18 cellular contexts compared by ENCODE assay signal in the genomic region with DNA sequence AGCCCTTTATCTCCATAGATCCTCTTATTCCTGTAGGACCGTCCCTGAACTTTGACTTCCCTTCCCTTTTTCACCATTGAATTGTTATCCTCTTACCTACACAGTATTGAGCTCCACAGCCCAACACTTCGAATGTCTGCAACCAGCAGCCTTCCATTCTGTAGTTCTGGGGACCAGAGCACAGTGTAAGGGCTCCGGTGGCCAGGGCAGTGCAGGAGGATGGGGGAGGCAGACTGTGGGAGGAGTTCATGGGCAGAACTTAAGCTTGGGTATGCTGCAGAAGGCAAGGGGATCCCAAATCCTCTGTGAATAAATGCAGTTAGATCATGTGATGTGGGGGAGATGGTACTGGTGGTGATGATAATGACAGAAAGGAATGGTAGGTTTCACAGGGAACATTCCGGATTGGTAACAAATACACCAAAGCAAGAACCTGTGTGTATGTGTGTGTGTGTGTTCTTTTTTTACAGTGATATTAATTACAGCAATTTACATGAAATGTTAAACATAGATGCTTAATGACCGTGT. TPM values are rescaled to one million over a fixed set of nuclear protein-coding genes. Genes with fewer than 3 reads are reported as not detected.
DNase-seq lines count a peak whose midpoint lies in the region; FAIRE-seq and TF ChIP-seq lines count a peak whose summit lies in the region.
"Had no signal": no experiment of that assay in that cellular context is flagged by ENCODE, and none has a peak within 500 bp of the region (broad histone marks: within the 10 kb centered on the region; RNA-seq: fewer than 3 reads in every experiment).

No MANE protein-coding gene starts in this region.

- no peak overlapping the region for H3K9ac ChIP-seq in H1 (replicated peaks in 1 of 4; ENCODE audit: extremely low read depth in 1 of 4, low read depth in 3 of 4, low read length in 3 of 4)
- H3K9ac ChIP-seq in mesenchymal stem cell (ENCODE audit: low read length): no peak overlapping the region
- H3K9ac ChIP-seq: BLaER1 treated with 17β-estradiol and CSF1 and Interleukin-3, amounts not matched to agents 10 nM and 100 nM had no signal

- in situ Hi-C loops in brain microvascular endothelial cell (cut with HindIII; ENCODE audit: low pct_ligation_motif_present, low sequenced_read_pairs): no loop called here

- H3K4me3 ChIP-seq in HEK293 (ENCODE audit: low read depth, low read length) (no peak overlapping the region), H1 (ENCODE audit: extremely low read depth in 1 of 4, insufficient read depth in 2 of 4, low read depth in 3 of 4, low read length in 4 of 4) (no peak overlapping the region), mesenchymal stem cell (ENCODE audit: insufficient read depth in 1 of 2, low read depth in 1 of 2, low read length in 2 of 2) (no peak overlapping the region), brain microvascular endothelial cell (ENCODE audit: low read depth, low read length) (no peak overlapping the region)
- H3K4me3 ChIP-seq: BLaER1 treated with 17β-estradiol and CSF1 and Interleukin-3, amounts not matched to agents 10 nM and 100 nM; MG63; PC-9; SJCRH30 had no signal

- peak; percentile 32 for FAIRE-seq in H1 (lab: Jason Lieb, UNC)

- H2BK12ac ChIP-seq in H1 (ENCODE audit: low read depth, low read length) (no peak overlapping the region), mesenchymal stem cell (ENCODE audit: low read length in 2 of 2) (peak overlapping the region in 1 of 2 experiments; percentile 29)

- no peak overlapping the region for H3K56ac ChIP-seq in H1 (replicated peaks; ENCODE audit: insufficient read length, low read depth, low read length)

- H2BK20ac ChIP-seq in H1 (ENCODE audit: low read length): no peak overlapping the region

- CTCF ChIA-PET in HEK293 (lab: Yijun Ruan, JAX): interaction anchor here (1.2 kb wide), 1 partner anchor 37 kb away, joined by 4 read pairs; no protein-coding TSS in a partner anchor
- CTCF ChIA-PET in H1 (lab: Charles Lee; ENCODE audit: partially characterized antibody): interaction anchor here (1.0 to 1.4 kb wide), 4 partner anchors 17 to 36 kb away, joined by 3 to 4 read pairs (median 4); no protein-coding TSS in a partner anchor
- CTCF ChIA-PET in HEK293T (lab: Yijun Ruan, JAX): interaction anchor here (0.6 to 2.5 kb wide), 4 partner anchors 10 to 168 kb away, joined by 3 to 7 read pairs (median 3); no protein-coding TSS in a partner anchor

- H2BK5ac ChIP-seq in H1 (ENCODE audit: low read depth, low read length): no peak overlapping the region
- H2BK5ac ChIP-seq in mesenchymal stem cell (ENCODE audit: low read depth, low read length, poor library complexity, severe bottlenecking): no peak overlapping the region

- H3K14ac ChIP-seq in H1 (ENCODE audit: insufficient read length): peak overlapping the region; percentile 9
- H3K14ac ChIP-seq in mesenchymal stem cell (ENCODE audit: low read length in 2 of 2): no peak overlapping the region

- H2AK5ac ChIP-seq in H1 (ENCODE audit: low read depth, low read length): no peak overlapping the region
- no peak overlapping the region for H2AK5ac ChIP-seq in mesenchymal stem cell (ENCODE audit: low read length, severe bottlenecking)

- H3K4me2 ChIP-seq in H1 (ENCODE audit: insufficient read depth in 1 of 2, low read depth in 2 of 2, low read length in 2 of 2) (no peak overlapping the region), mesenchymal stem cell (ENCODE audit: low read length, poor library complexity, severe bottlenecking) (no peak overlapping the region)
- H3K4me2 ChIP-seq: BLaER1 treated with 17β-estradiol and CSF1 and Interleukin-3, amounts not matched to agents 10 nM and 100 nM; PC-9 had no signal

- H3K4ac ChIP-seq in H1 (replicated peaks; ENCODE audit: insufficient read length, low read depth, low read length): no peak overlapping the region
- no peak overlapping the region for H3K4ac ChIP-seq in mesenchymal stem cell (ENCODE audit: low read depth in 1 of 2, low read length in 2 of 2)

- H3K27ac ChIP-seq in HEK293 (ENCODE audit: extremely low read depth, low read depth, low read length) (no peak overlapping the region), H1 (ENCODE audit: low read depth, low read length) (no peak overlapping the region), mesenchymal stem cell (ENCODE audit: low read length, poor library complexity, severe bottlenecking) (no peak overlapping the region), brain microvascular endothelial cell (no peak overlapping the region)
- H3K27ac ChIP-seq: BLaER1 treated with 17β-estradiol and CSF1 and Interleukin-3, amounts not matched to agents 10 nM and 100 nM; PC-9; SJCRH30 had no signal

- H3K36me3 ChIP-seq in HEK293 (ENCODE audit: control insufficient read depth in 2 of 2, insufficient read depth in 1 of 2, low read length in 2 of 2) (no peaks in the 10 kb centered on the region), H1 (ENCODE audit: control insufficient read depth in 2 of 4, insufficient read depth in 4 of 4, low read length in 3 of 4) (no peaks in the 10 kb centered on the region), mesenchymal stem cell (ENCODE audit: control insufficient read depth in 1 of 2, insufficient read depth in 2 of 2, low read depth in 1 of 2, low read length in 2 of 2) (no peaks in the 10 kb centered on the region), brain microvascular endothelial cell (replicated peaks) (no peaks in the 10 kb centered on the region)
- H3K36me3 ChIP-seq: BLaER1 treated with 17β-estradiol and CSF1 and Interleukin-3, amounts not matched to agents 10 nM and 100 nM; MG63; SJCRH30 had no signal

- H2BK120ac ChIP-seq in H1 (replicated peaks; ENCODE audit: low read depth, low read length) (no peak overlapping the region), mesenchymal stem cell (ENCODE audit: low read depth, low read length) (no peak overlapping the region)

- H3K79me2 ChIP-seq in H1 (ENCODE audit: control insufficient read depth in 1 of 2, insufficient read depth in 2 of 2, low read length in 2 of 2): no peaks in the 10 kb centered on the region

- peaks cover 0 to 3% (median 0%) of the 10 kb centered on the region in 4 experiments; a peak in 3 of 7 replicates for H3K27me3 ChIP-seq in H1 (replicated peaks in 1 of 4; ENCODE audit: control insufficient read depth in 3 of 4, extremely low read depth in 1 of 4, insufficient read depth in 3 of 4, low read length in 3 of 4)
- peaks cover 0 to 6% of the 10 kb centered on the region in 2 experiments for H3K27me3 ChIP-seq in mesenchymal stem cell (ENCODE audit: control insufficient read depth in 1 of 2, insufficient read depth in 1 of 2, low read length in 2 of 2)
- H3K27me3 ChIP-seq in brain microvascular endothelial cell (replicated peaks): no peaks in the 10 kb centered on the region
- H3K27me3 ChIP-seq: BLaER1 treated with 17β-estradiol and CSF1 and Interleukin-3, amounts not matched to agents 10 nM and 100 nM; MG63; SJCRH30 had no signal

- H3K9me3 ChIP-seq in HEK293 (ENCODE audit: control insufficient read depth, insufficient read depth, low read depth, low read length) (no peaks in the 10 kb centered on the region), H1 (ENCODE audit: insufficient read depth in 2 of 2, low read depth in 1 of 2, low read length in 1 of 2) (no peaks in the 10 kb centered on the region), mesenchymal stem cell (ENCODE audit: control insufficient read depth, low read length) (no peaks in the 10 kb centered on the region)
- H3K9me3 ChIP-seq: BLaER1 treated with 17β-estradiol and CSF1 and Interleukin-3, amounts not matched to agents 10 nM and 100 nM; MG63; SJCRH30 had no signal

- DNase-seq in H1 (ENCODE audit: low read depth in 1 of 2, low spot score in 2 of 2) (no peak), mesenchymal stem cell (peak; percentile 8), posterior vena cava (ENCODE audit: low spot score) (peak; percentile 5), brain microvascular endothelial cell (no peak), GOT3 (lab: John Stamatoyannopoulos, UW) (no peak), HEK293T (ENCODE audit: extremely low spot score) (no peak), DMS153 treated with DMSO at 0.1 percent for 48 hours (lab: John Stamatoyannopoulos, UW; ENCODE audit: unreplicated experiment) (no peak)
- DNase-seq: HCEC 1CT, Karpas-422, MG63, NCI-H1092, NCI-H2081, NCI-H510A treated with DMSO at 0.1 percent for 48 hours, NCI-H82, PC-9, SJCRH30 had no signal

- TF ChIP-seq CTCF in HEK293 (tag by site-specific recombination; IDR thresholded peaks at IDR 0.05) (no peak), H1 (IDR thresholded peaks at IDR 0.05; ENCODE audit: control extremely low read depth in 1 of 3, insufficient read depth in 1 of 3, low read depth in 1 of 3, low read length in 3 of 3) (no peak), brain microvascular endothelial cell (IDR thresholded peaks at IDR 0.05; ENCODE audit: low read depth, low read length, missing control alignments) (no peak)

- H4K8ac ChIP-seq in H1 (ENCODE audit: extremely low read depth, insufficient read depth, low read length) (no peak overlapping the region), mesenchymal stem cell (ENCODE audit: low read length) (peak overlapping the region; percentile 69)

- H4K20me1 ChIP-seq in H1 (replicated peaks in 1 of 2; ENCODE audit: control insufficient read depth in 1 of 2, insufficient read depth in 2 of 2, low read length in 2 of 2): no peaks in the 10 kb centered on the region
- H4K20me1 ChIP-seq: BLaER1 treated with 17β-estradiol and CSF1 and Interleukin-3, amounts not matched to agents 10 nM and 100 nM had no signal

- H3K23me2 ChIP-seq in H1 (ENCODE audit: low read depth, low read length): no peaks in the 10 kb centered on the region

- POLR2A ChIA-PET in HEK293 (lab: Yijun Ruan, JAX): interaction anchor here (2.7 kb wide), 1 partner anchor 25 kb away, joined by 9 read pairs; a partner anchor contains a TSS
- POLR2A ChIA-PET in H1 (lab: Charles Lee; ENCODE audit: partially characterized antibody): interaction anchor here (0.9 to 1.4 kb wide), 2 partner anchors 27 to 33 kb away, joined by 3 read pairs; a partner anchor contains a TSS
- POLR2A ChIA-PET in HEK293T (lab: Yijun Ruan, JAX): no interaction called here

- H3K23ac ChIP-seq in H1 (ENCODE audit: insufficient read length) (no peak overlapping the region), mesenchymal stem cell (ENCODE audit: low read length in 2 of 2) (no peak overlapping the region)

- no peak for TF ChIP-seq RAD21 in H1 (IDR thresholded peaks at IDR 0.05 in 1 of 2, conservative IDR thresholded peaks at IDR 0.05 in 1 of 2; ENCODE audit: low read depth in 2 of 2, low read length in 2 of 2)

- intact Hi-C loops in posterior vena cava (cut with DNase I): no loop called here

- H3K79me1 ChIP-seq in H1 (ENCODE audit: low read depth, low read length): no peaks in the 10 kb centered on the region
- H3K79me1 ChIP-seq in mesenchymal stem cell (replicated peaks; ENCODE audit: low read length, poor library complexity, severe bottlenecking): no peaks in the 10 kb centered on the region

- TF ChIP-seq POLR2A in H1 (IDR thresholded peaks at IDR 0.05; ENCODE audit: control extremely low read depth in 1 of 2, low read depth in 2 of 2, low read length in 2 of 2): no peak

- WGBS in H1 (ENCODE audit: extremely low coverage in 1 of 2, insufficient coverage in 1 of 2, insufficient read length in 1 of 2, insufficient replicate concordance in 2 of 2, low coverage in 1 of 2, low lambda C conversion rate in 2 of 2, missing lambda C conversion rate in 1 of 2), 2 experiments: 83% methylated on average over 5 of the region's 5 CpGs; no CpG with 5 or more reads in 1 of the 2 experiments
- WGBS in mesenchymal stem cell: 73% methylated on average over 4 of the region's 5 CpGs

- H4K91ac ChIP-seq in H1 (replicated peaks; ENCODE audit: insufficient read length, low read length) (no peak overlapping the region), mesenchymal stem cell (ENCODE audit: low read length) (no peak overlapping the region)

- H2AFZ ChIP-seq in H1 (ENCODE audit: low read length) (no peak overlapping the region), mesenchymal stem cell (ENCODE audit: low read depth, low read length) (no peak overlapping the region)
- H2AFZ ChIP-seq: PC-9 had no signal

- H3K18ac ChIP-seq in H1 (ENCODE audit: extremely low read depth, low read length): no peak overlapping the region
- peak overlapping the region; percentile 28 to 83 for H3K18ac ChIP-seq in mesenchymal stem cell (ENCODE audit: low read depth in 1 of 2, low read length in 2 of 2)

- TF ChIP-seq EP300 in H1 (IDR thresholded peaks at IDR 0.05; ENCODE audit: borderline replicate concordance in 1 of 2, low read depth in 2 of 2, low read length in 2 of 2): no peak

- no peak overlapping the region for H4K5ac ChIP-seq in H1 (ENCODE audit: insufficient read length, low read depth, low read length)

- H2BK15ac ChIP-seq in H1 (ENCODE audit: low read length) (no peak overlapping the region), mesenchymal stem cell (ENCODE audit: low read depth, poor library complexity, severe bottlenecking) (no peak overlapping the region)

- H3K4me1 ChIP-seq in HEK293 (ENCODE audit: control insufficient read depth, insufficient read depth, low read length) (peaks cover 4% of the 10 kb centered on the region; the same call in 1 of the 2 replicates), H1 (replicated peaks in 1 of 4; ENCODE audit: control insufficient read depth in 3 of 4, insufficient read depth in 4 of 4, low read length in 3 of 4) (peaks cover 5 to 15% (median 14%) of the 10 kb centered on the region in 4 experiments), mesenchymal stem cell (ENCODE audit: control insufficient read depth, insufficient read depth, low read depth, low read length) (peaks cover 7% of the 10 kb centered on the region)
- H3K4me1 ChIP-seq: BLaER1 treated with 17β-estradiol and CSF1 and Interleukin-3, amounts not matched to agents 10 nM and 100 nM had no signal

RNA-seq across cellular contexts. Expression of a gene that starts 26.5 kb away (rescaled TPM):
- total RNA-seq in H1 (2021; fragmentation: NEBNext Ultra II Directional; extraction: Animal tissue kit (Norgen Biotek cat#: 25700)): 6.2 and 6.3 TPM in 2 replicates
- polyA plus RNA-seq in H1 (2011; rRNA removed): 1.2 and 2.1 TPM in 2 replicates
- 1.6 TPM for polyA plus RNA-seq in H1 (2011; cell fraction: cytosol; rRNA removed)
- 2.1 TPM for polyA plus RNA-seq in H1 (2011; cell fraction: nucleus; rRNA removed)
- polyA plus RNA-seq in H1 (2012, experiment 1 of 2): 4.4 to 5.5 TPM (median 5.0 TPM) in 4 replicates
- polyA plus RNA-seq in H1 (2012, experiment 2 of 2): 1.6 TPM
- 2.2 TPM for polyA plus RNA-seq in H1 (2013, experiment 1 of 2)
- polyA plus RNA-seq in H1 (2013, experiment 2 of 2): 1.7 TPM
- 3.2 TPM in 2 replicates for polyA minus RNA-seq in H1 (2011; rRNA and poly(A)+ RNA removed)
- polyA minus RNA-seq in H1 (2011; cell fraction: cytosol; rRNA and poly(A)+ RNA removed): 1.7 TPM
- polyA minus RNA-seq in H1 (2011; cell fraction: nucleus; rRNA and poly(A)+ RNA removed): 2.1 TPM
- 5.2 TPM for polyA plus RNA-seq in mesenchymal stem cell (2013, experiment 1 of 2)
- polyA plus RNA-seq in mesenchymal stem cell (2013, experiment 2 of 2): 5.6 TPM
- total RNA-seq in posterior vena cava: 10 to 100 TPM; 13.0 to 14.3 TPM

Comparison
In these comparisons a context has a peak if more than half of its experiments do, and no peak if none do; other contexts are left out.
1. DNase-seq: peak in mesenchymal stem cell (single experiment) and posterior vena cava (single experiment); none in H1 (0 of 2), brain microvascular endothelial cell (single experiment), GOT3 (single experiment), HEK293T (single experiment) and DMS153 treated with DMSO at 0.1 percent for 48 hours (single experiment).